ENCODE assay signal across 8 cellular contexts in the genomic region with DNA sequence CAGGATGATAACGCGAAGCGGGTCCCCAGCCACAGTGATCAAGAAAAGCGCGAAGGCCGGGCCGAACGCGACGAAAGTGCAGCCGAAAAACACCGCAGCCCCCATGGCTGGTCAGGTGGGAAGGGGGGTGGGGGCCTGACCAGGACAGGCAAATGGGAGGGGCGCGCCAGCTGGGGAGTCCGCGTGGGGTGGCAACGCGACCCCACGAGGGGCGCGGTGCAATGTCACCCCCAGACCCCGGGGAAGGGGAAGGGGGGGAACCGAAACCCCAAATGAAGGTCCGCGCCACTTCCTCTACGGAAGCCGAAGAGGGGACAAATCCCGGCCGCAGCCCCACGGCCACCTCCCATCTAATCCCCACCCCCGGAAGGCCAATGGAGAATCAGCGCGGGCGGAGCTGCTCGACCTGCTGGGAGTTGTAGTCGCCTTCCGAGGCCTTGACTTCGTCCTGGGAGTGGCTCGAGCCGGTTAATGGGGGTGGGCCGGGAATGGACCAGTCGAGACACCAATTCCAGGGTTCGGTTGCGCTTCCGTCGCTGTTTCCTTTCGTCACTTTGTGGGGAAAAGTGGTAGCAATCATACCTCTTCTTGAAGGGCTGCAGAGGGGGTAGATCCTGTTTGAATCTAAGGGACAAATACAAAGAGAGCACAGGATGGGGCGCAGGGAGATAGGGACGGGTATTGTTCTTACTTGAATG. TPM values are rescaled to one million over a fixed set of nuclear protein-coding genes. Genes with fewer than 3 reads are reported as not detected.
DNase-seq lines count a peak whose midpoint lies in the region; ATAC-seq and TF ChIP-seq lines count a peak whose summit lies in the region.

A gene (minus strand): TSS at position 311 of the 698 bp plus-strand sequence. CDS start 206 bp downstream, at position 105.

- peak; percentile 65 for TF ChIP-seq POLR2A in Raji (IDR thresholded peaks at IDR 0.05; ENCODE audit: insufficient read depth, low read depth, low read length)

- DNase-seq in ELF-1 (ENCODE audit: low read depth, low spot score): peak; percentile 96
- peak; percentile 99 for DNase-seq in H7
- peak; percentile 98 for DNase-seq in M059J (ENCODE audit: low read depth)
- DNase-seq in activated T-helper 2 cell treated with anti-CD3 and anti-CD28 coated beads, Interferon-gamma antibody, Interleukin-2, Interleukin-4, amounts not matched to agents 10 μg/mL and 5 μg/mL and 100 μg/mL, durations not matched to agents 14 hours and 24 hours and 36 hours (ENCODE audit: low spot score): peak; percentile 92
- peak; percentile 96 for DNase-seq in fibroblast of mammary gland (ENCODE audit: low read depth)
- peak; percentile 83 for DNase-seq in natural killer cell
- peak; percentile 80 to 90 (median 86) for DNase-seq in stimulated activated naive CD4-positive, alpha-beta T cell (lab: John Stamatoyannopoulos, UW)

- intact Hi-C loops in activated T-helper 2 cell treated with anti-CD3 and anti-CD28 coated beads, Interferon-gamma antibody, Interleukin-2, Interleukin-4, amounts not matched to agents 10 μg/mL and 5 μg/mL and 100 μg/mL, durations not matched to agents 14 hours and 24 hours and 36 hours (cut with micrococcal nuclease): loop anchor here (1.0 to 5.0 kb wide), 5 partner anchors 12 to 93 kb away; a partner anchor contains a TSS
- intact Hi-C loops in natural killer cell (cut with micrococcal nuclease): loop anchor here (2.0 kb wide), 2 partner anchors 32 to 52 kb away; a partner anchor contains a TSS

- H3K36me3 ChIP-seq in H7 (replicated peaks; ENCODE audit: control insufficient read depth, insufficient read depth, low read length): peaks cover 21% of the 10 kb centered on the region

- H3K36me3 Mint-ChIP-seq in activated T-helper 2 cell treated with anti-CD3 and anti-CD28 coated beads, Interferon-gamma antibody, Interleukin-2, Interleukin-4, amounts not matched to agents 10 μg/mL and 5 μg/mL and 100 μg/mL, durations not matched to agents 14 hours and 24 hours and 36 hours (ENCODE audit: low read depth): peaks cover 41% of the 10 kb centered on the region
- no peaks in the 10 kb centered on the region for H3K36me3 Mint-ChIP-seq in natural killer cell

- H3K27me3 Mint-ChIP-seq in activated T-helper 2 cell treated with anti-CD3 and anti-CD28 coated beads, Interferon-gamma antibody, Interleukin-2, Interleukin-4, amounts not matched to agents 10 μg/mL and 5 μg/mL and 100 μg/mL, durations not matched to agents 14 hours and 24 hours and 36 hours (ENCODE audit: low read depth): no peaks in the 10 kb centered on the region
- peaks cover 9 to 17% of the 10 kb centered on the region in 2 donors for H3K27me3 Mint-ChIP-seq in natural killer cell (ENCODE audit: low read depth in 2 of 2)

- H3K4me1 Mint-ChIP-seq in activated T-helper 2 cell treated with anti-CD3 and anti-CD28 coated beads, Interferon-gamma antibody, Interleukin-2, Interleukin-4, amounts not matched to agents 10 μg/mL and 5 μg/mL and 100 μg/mL, durations not matched to agents 14 hours and 24 hours and 36 hours (ENCODE audit: low read depth): peaks cover 17% of the 10 kb centered on the region
- H3K4me1 Mint-ChIP-seq in natural killer cell: peaks cover 21 to 31% of the 10 kb centered on the region in 2 donors

- H3K27me3 ChIP-seq in H7 (ENCODE audit: control insufficient read depth, insufficient read depth, low read length): no peaks in the 10 kb centered on the region

- H3K27ac Mint-ChIP-seq in activated T-helper 2 cell treated with anti-CD3 and anti-CD28 coated beads, Interferon-gamma antibody, Interleukin-2, Interleukin-4, amounts not matched to agents 10 μg/mL and 5 μg/mL and 100 μg/mL, durations not matched to agents 14 hours and 24 hours and 36 hours: peak within 1 kb of the TSS; percentile 80
- H3K27ac Mint-ChIP-seq in natural killer cell: peak within 1 kb of the TSS; percentile 93 to 94

- TF ChIP-seq CTCF in fibroblast of mammary gland (conservative IDR thresholded peaks at IDR 0.05; ENCODE audit: control insufficient read depth, insufficient read depth, low read depth, low read length): no peak
- no peak for TF ChIP-seq CTCF in natural killer cell (IDR thresholded peaks at IDR 0.05)

- no peaks in the 10 kb centered on the region for H3K9me3 Mint-ChIP-seq in activated T-helper 2 cell treated with anti-CD3 and anti-CD28 coated beads, Interferon-gamma antibody, Interleukin-2, Interleukin-4, amounts not matched to agents 10 μg/mL and 5 μg/mL and 100 μg/mL, durations not matched to agents 14 hours and 24 hours and 36 hours
- no peaks in the 10 kb centered on the region for H3K9me3 Mint-ChIP-seq in natural killer cell

- ATAC-seq in natural killer cell: peak; percentile 94 to 95 (median 94)

- H3K4me3 Mint-ChIP-seq in activated T-helper 2 cell treated with anti-CD3 and anti-CD28 coated beads, Interferon-gamma antibody, Interleukin-2, Interleukin-4, amounts not matched to agents 10 μg/mL and 5 μg/mL and 100 μg/mL, durations not matched to agents 14 hours and 24 hours and 36 hours (ENCODE audit: low read depth): peak within 1 kb of the TSS; percentile 91
- H3K4me3 Mint-ChIP-seq in natural killer cell: peak within 1 kb of the TSS; percentile 98

- H3K4me3 ChIP-seq in H7 (ENCODE audit: insufficient read depth, low read depth, low read length) (peak within 1 kb of the TSS; percentile 90), fibroblast of mammary gland (ENCODE audit: control insufficient read depth, low read depth, low read length) (peak within 1 kb of the TSS; percentile 93)

RNA-seq across cellular contexts. Expression of the gene that starts here (rescaled TPM):
- total RNA-seq in H7 (2014; rRNA removed; shearing (Covaris generic)): 175 and 179 TPM in 2 replicates
- total RNA-seq in M059J (2014; rRNA removed; shearing (Covaris generic)): 153 and 163 TPM in 2 replicates
- total RNA-seq in activated T-helper 2 cell treated with anti-CD3 and anti-CD28 coated beads, Interferon-gamma antibody, Interleukin-2, Interleukin-4, amounts not matched to agents 10 μg/mL and 5 μg/mL and 100 μg/mL, durations not matched to agents 14 hours and 24 hours and 36 hours: 103 and 105 TPM in 2 replicates
- 100 to 1,000 TPM; 133 to 153 (median 143) TPM for total RNA-seq in natural killer cell

Comparison
In these comparisons a context has a peak if more than half of its experiments do, and no peak if none do; other contexts are left out.
1. Peak in every context shown above with its lines: DNase-seq, ATAC-seq and H3K4me3 ChIP-seq.